ENCODE assay signal across 8 cellular contexts in the genomic region with DNA sequence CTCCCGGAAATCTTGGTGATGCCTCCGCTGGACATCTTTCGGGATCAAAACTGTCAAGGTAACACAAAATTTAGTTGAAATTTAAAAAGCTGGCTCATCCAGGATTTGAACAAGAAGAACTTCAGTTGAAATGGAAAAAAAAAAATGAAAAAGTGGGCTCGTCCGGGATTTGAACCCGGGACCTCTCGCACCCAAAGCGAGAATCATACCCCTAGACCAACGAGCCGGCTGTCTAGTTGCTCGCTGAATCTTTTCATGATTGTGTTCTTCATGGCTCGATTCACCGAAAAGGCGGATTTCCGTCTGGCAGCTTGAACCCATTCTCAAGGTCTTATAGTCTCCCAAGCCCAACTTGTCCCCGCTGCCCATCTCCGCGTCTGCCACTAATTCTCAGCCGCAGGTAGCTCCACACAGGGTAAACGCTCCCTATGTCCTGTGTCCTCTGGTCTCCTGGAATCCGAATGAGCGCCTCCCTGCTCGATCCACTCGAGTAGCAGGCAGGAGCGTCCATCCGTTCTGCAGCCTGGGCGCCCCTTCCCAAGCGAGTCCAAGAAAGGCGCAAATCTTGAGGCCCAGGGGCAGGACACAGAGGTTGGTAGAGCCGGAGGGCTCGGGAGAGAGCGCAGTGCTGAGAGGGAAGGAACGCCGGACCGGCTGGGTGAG. TPM values are rescaled to one million over a fixed set of nuclear protein-coding genes. Genes with fewer than 3 reads are reported as not detected.
DNase-seq lines count a peak whose midpoint lies in the region; ATAC-seq and TF ChIP-seq lines count a peak whose summit lies in the region.

No MANE protein-coding gene starts in this region.

- H4K20me1 ChIP-seq in neural cell (ENCODE audit: insufficient read depth), result no peaks in the 10 kb centered on the region

- intact Hi-C loops in testis (cut with DNase I; ENCODE audit: low total_unique reads), result no loop called here

- H3K27me3 ChIP-seq in neural cell (ENCODE audit: insufficient read depth, low read depth, low read length) (no peaks in the 10 kb centered on the region), testis (no peaks in the 10 kb centered on the region)

- TF ChIP-seq CTCF in neural cell (IDR thresholded peaks at IDR 0.05; ENCODE audit: poor library complexity, severe bottlenecking), result peak; percentile 25
- no peak for TF ChIP-seq CTCF in testis (IDR thresholded peaks at IDR 0.05)

- DNase-seq in A172 (ENCODE audit: low spot score) (peak; percentile 69), HuH-7 (ENCODE audit: low spot score) (peak; percentile 37), activated T-cell treated with anti-CD3 and anti-CD28 coated beads for 1 hour (ENCODE audit: low read depth) (peak; percentile 77), fibroblast of gingiva (ENCODE audit: low read depth) (peak; percentile 69), testis (peak; percentile 88), hippocampal formation (lab: John Stamatoyannopoulos, UW) (no peak)

- H3K9me3 ChIP-seq in neural cell (ENCODE audit: low read length) (no peaks in the 10 kb centered on the region), testis (no peaks in the 10 kb centered on the region)

- H3K36me3 ChIP-seq in neural cell (ENCODE audit: insufficient read depth, low read length) (no peaks in the 10 kb centered on the region), testis (ENCODE audit: low read depth, missing control alignments) (no peaks in the 10 kb centered on the region)

- 0 to 1% methylated on average over 32 to 34 of the region's 35 CpGs for WGBS in testis, 2 donors

- H3F3A ChIP-seq in neural cell (ENCODE audit: insufficient read depth, low read length, poor library complexity, severe bottlenecking), result peaks cover 9% of the 10 kb centered on the region

- H3K9ac ChIP-seq in neural cell (ENCODE audit: low read length), result peak overlapping the region; percentile 85

- peaks cover 6% of the 10 kb centered on the region for H3K4me1 ChIP-seq in testis

- peak overlapping the region; percentile 83 for H3K4me3 ChIP-seq in neural cell (ENCODE audit: low read length)
- H3K4me3 ChIP-seq in testis, result peak overlapping the region; percentile 82 to 87

- H3K27ac ChIP-seq in neural cell (ENCODE audit: low read length) (peak overlapping the region; percentile 42), testis (peak overlapping the region; percentile 33 to 89)

- no peak for TF ChIP-seq POLR2A in testis (IDR thresholded peaks at IDR 0.05)

- H3K79me2 ChIP-seq in neural cell (replicated peaks; ENCODE audit: insufficient read depth, low read length), result no peaks in the 10 kb centered on the region

- peak overlapping the region; percentile 45 for H2AFZ ChIP-seq in neural cell (ENCODE audit: low read depth, low read length)

- no peak for TF ChIP-seq RAD21 in neural cell (conservative IDR thresholded peaks at IDR 0.05)

- TF ChIP-seq EP300 in neural cell (conservative IDR thresholded peaks at IDR 0.05; ENCODE audit: poor library complexity, severe bottlenecking), result no peak

- peak overlapping the region; percentile 86 for H3K4me2 ChIP-seq in neural cell (ENCODE audit: low read length)

- H3K9me2 ChIP-seq in neural cell (ENCODE audit: insufficient read depth, low read length), result no peaks in the 10 kb centered on the region

- no peak for ATAC-seq in HG02840 (IDR thresholded peaks at IDR 0.05; ENCODE audit: low FRiP score, unreplicated experiment)

TF ChIP-seq in neural cell, 6 proteins besides CTCF, POLR2A, EP300 and RAD21:
- TF ChIP-seq, protein P1, sequence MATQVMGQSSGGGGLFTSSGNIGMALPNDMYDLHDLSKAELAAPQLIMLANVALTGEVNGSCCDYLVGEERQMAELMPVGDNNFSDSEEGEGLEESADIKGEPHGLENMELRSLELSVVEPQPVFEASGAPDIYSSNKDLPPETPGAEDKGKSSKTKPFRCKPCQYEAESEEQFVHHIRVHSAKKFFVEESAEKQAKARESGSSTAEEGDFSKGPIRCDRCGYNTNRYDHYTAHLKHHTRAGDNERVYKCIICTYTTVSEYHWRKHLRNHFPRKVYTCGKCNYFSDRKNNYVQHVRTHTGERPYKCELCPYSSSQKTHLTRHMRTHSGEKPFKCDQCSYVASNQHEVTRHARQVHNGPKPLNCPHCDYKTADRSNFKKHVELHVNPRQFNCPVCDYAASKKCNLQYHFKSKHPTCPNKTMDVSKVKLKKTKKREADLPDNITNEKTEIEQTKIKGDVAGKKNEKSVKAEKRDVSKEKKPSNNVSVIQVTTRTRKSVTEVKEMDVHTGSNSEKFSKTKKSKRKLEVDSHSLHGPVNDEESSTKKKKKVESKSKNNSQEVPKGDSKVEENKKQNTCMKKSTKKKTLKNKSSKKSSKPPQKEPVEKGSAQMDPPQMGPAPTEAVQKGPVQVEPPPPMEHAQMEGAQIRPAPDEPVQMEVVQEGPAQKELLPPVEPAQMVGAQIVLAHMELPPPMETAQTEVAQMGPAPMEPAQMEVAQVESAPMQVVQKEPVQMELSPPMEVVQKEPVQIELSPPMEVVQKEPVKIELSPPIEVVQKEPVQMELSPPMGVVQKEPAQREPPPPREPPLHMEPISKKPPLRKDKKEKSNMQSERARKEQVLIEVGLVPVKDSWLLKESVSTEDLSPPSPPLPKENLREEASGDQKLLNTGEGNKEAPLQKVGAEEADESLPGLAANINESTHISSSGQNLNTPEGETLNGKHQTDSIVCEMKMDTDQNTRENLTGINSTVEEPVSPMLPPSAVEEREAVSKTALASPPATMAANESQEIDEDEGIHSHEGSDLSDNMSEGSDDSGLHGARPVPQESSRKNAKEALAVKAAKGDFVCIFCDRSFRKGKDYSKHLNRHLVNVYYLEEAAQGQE (IDR thresholded peaks at IDR 0.05; ENCODE audit: borderline replicate concordance), result no peak
- TF ChIP-seq EZH2 (IDR thresholded peaks at IDR 0.05; ENCODE audit: borderline replicate concordance, insufficient read depth, low read length, poor library complexity, severe bottlenecking) (no peak), POLR2AphosphoS5 (IDR thresholded peaks at IDR 0.05) (no peak), SMC3 (conservative IDR thresholded peaks at IDR 0.05; ENCODE audit: poor library complexity) (no peak), TAF1 (IDR thresholded peaks at IDR 0.05; ENCODE audit: low read depth) (no peak), MXI1 (conservative IDR thresholded peaks at IDR 0.05; ENCODE audit: poor library complexity, severe bottlenecking) (no peak)
TF ChIP-seq in neural cell: peak in this region for 0.

RNA-seq across cellular contexts. Expression of a gene that starts 16.2 kb away (rescaled TPM):
- total RNA-seq in A172 (2014; rRNA removed; shearing (Covaris generic)), result 19.0 and 29.8 TPM in 2 replicates
- polyA plus RNA-seq in neural cell (1.4 and 2.1 TPM in 2 replicates), testis (ENCODE audit: insufficient read depth, low read depth, low replicate concordance) (0.47 TPM)
- 0.93 TPM in 1 of 2 replicates, not detected in the other for polyA minus RNA-seq in neural cell
- total RNA-seq in testis, result under 1 TPM; 0.43 to 0.87 TPM

RNA-seq across cellular contexts. Expression of a gene that starts 34.2 kb away (rescaled TPM):
- 10.3 and 18.2 TPM in 2 replicates for total RNA-seq in A172 (2014; rRNA removed; shearing (Covaris generic))
- polyA plus RNA-seq in neural cell (32.1 and 37.7 TPM in 2 replicates), testis (ENCODE audit: insufficient read depth, low read depth, low replicate concordance) (61.5 TPM)
- 25.5 and 33.1 TPM in 2 replicates for polyA minus RNA-seq in neural cell
- 10 to 100 TPM; 39.6 to 53.1 TPM for total RNA-seq in testis

RNA-seq across cellular contexts. Expression of a gene that starts 41.4 kb away (rescaled TPM):
- not detected in 2 replicates for total RNA-seq in A172 (2014; rRNA removed; shearing (Covaris generic))
- not detected in 2 replicates for polyA plus RNA-seq in neural cell
- polyA minus RNA-seq in neural cell, result not detected in 2 replicates
- not detected for total RNA-seq in testis
- not detected for polyA plus RNA-seq in testis (ENCODE audit: insufficient read depth, low read depth, low replicate concordance)

RNA-seq across cellular contexts. Expression of a gene that starts 54.9 kb away (rescaled TPM):
- 2,696 and 2,799 TPM in 2 replicates for total RNA-seq in A172 (2014; rRNA removed; shearing (Covaris generic))
- polyA plus RNA-seq in neural cell (2,178 and 2,281 TPM in 2 replicates), testis (ENCODE audit: insufficient read depth, low read depth, low replicate concordance) (1,149 TPM)
- 1,575 and 1,611 TPM in 2 replicates for polyA minus RNA-seq in neural cell
- total RNA-seq in testis, result 1,000 to 10,000 TPM in 1 of 2 donors, 100 to 1,000 TPM in 1; 777 to 1,606 TPM

RNA-seq across cellular contexts. Expression of a gene that starts 57.9 kb away (rescaled TPM):
- not detected in 2 replicates for total RNA-seq in A172 (2014; rRNA removed; shearing (Covaris generic))
- polyA plus RNA-seq in neural cell (not detected in 2 replicates), testis (ENCODE audit: insufficient read depth, low read depth, low replicate concordance) (not detected)
- not detected in 2 replicates for polyA minus RNA-seq in neural cell
- not detected for total RNA-seq in testis

Comparison
In these comparisons a context has a peak if more than half of its experiments do, and no peak if none do; other contexts are left out.
1. DNase-seq: peak in A172 (single experiment), HuH-7 (single experiment), activated T-cell treated with anti-CD3 and anti-CD28 coated beads for 1 hour (single experiment), fibroblast of gingiva (single experiment) and testis (single experiment); none in hippocampal formation (0 of 2).
2. RNA of a gene that starts 16.2 kb away (total RNA-seq): 19.0 to 29.8 TPM in A172; 0.43 to 0.87 TPM in testis; every median in the first group is over 10 times any median in the second.